In the genomic region with DNA sequence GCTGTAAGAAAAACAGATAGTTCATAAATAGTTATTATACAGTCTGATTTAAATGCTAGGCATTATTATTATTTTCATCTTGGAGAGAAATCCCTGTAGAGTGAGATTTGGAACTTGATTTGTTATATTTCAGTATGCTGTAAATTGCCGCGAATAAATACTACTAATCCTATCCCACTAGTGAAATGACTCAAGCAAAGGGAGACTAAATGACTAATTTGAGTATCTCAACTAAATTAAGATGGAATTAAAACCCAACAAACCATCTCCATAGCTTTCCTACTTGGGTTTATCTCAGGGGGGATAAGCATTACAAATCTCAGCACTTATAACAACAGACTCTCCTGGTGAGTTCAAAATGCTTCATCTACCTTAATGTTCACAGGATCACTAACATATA, we compare ENCODE assay signal across 17 cellular contexts.
DNase-seq lines count a peak whose midpoint lies in the region; ATAC-seq, FAIRE-seq and TF ChIP-seq lines count a peak whose summit lies in the region.
"Had no signal": no experiment of that assay in that cellular context is flagged by ENCODE, and none has a peak within 500 bp of the region (broad histone marks: within the 10 kb centered on the region; RNA-seq: fewer than 3 reads in every experiment).

No MANE protein-coding gene starts in this region.

- H2AFZ ChIP-seq in HepG2 (ENCODE audit: low read length): no peak overlapping the region
- H2AFZ ChIP-seq: GM23248 had no signal

- FAIRE-seq in HepG2 (lab: Jason Lieb, UNC): no peak

- TF ChIP-seq POLR2A in esophagus muscularis mucosa (IDR thresholded peaks at IDR 0.05; ENCODE audit: low read depth) (no peak), HepG2 (IDR thresholded peaks at IDR 0.05; ENCODE audit: insufficient read depth in 1 of 2, low read depth in 2 of 2, low read length in 2 of 2) (no peak)

- H3K27ac ChIP-seq in Panc1 (ENCODE audit: low read length): peak overlapping the region; percentile 10
- no peak overlapping the region for H3K27ac ChIP-seq in esophagus muscularis mucosa (replicated peaks in 1 of 4)
- peak overlapping the region; percentile 7 for H3K27ac ChIP-seq in skeletal muscle tissue (ENCODE audit: low read depth, low read length)
- H3K27ac ChIP-seq in HepG2 (ENCODE audit: extremely low read length, insufficient read depth, low read length): no peak overlapping the region
- H3K27ac ChIP-seq: GM23248, SJCRH30 had no signal

- H3K4me2 ChIP-seq in HepG2 (ENCODE audit: low read depth, low read length): no peak overlapping the region

- intact Hi-C loops in Panc1 (cut with micrococcal nuclease; ENCODE audit: unreplicated experiment): loop anchor here (5.0 kb wide), 1 partner anchor 158 kb away; no protein-coding TSS in a partner anchor
- intact Hi-C loops in esophagus muscularis mucosa (cut with DNase I): no loop called here
- intact Hi-C loops in HepG2 (cut with micrococcal nuclease; ENCODE audit: unreplicated experiment): no loop called here

- H3K4me1 ChIP-seq in Panc1 (ENCODE audit: control insufficient read depth, insufficient read depth, low read length): peaks cover 29% of the 10 kb centered on the region
- no peaks in the 10 kb centered on the region for H3K4me1 ChIP-seq in esophagus muscularis mucosa
- no peaks in the 10 kb centered on the region for H3K4me1 ChIP-seq in skeletal muscle tissue (ENCODE audit: control insufficient read depth in 3 of 3, insufficient read depth in 3 of 3, low read length in 3 of 3)
- H3K4me1 ChIP-seq in HepG2 (ENCODE audit: insufficient read depth, low read length): no peaks in the 10 kb centered on the region
- H3K4me1 ChIP-seq: BE2C, SJCRH30 had no signal

- no peaks in the 10 kb centered on the region for H3K27me3 ChIP-seq in Panc1 (ENCODE audit: control insufficient read depth, insufficient read depth, low read length)
- no peaks in the 10 kb centered on the region for H3K27me3 ChIP-seq in esophagus muscularis mucosa
- no peaks in the 10 kb centered on the region for H3K27me3 ChIP-seq in skeletal muscle tissue (ENCODE audit: control insufficient read depth in 3 of 3, insufficient read depth in 3 of 3, low read length in 3 of 3)
- H3K27me3 ChIP-seq in HepG2 (ENCODE audit: control insufficient read depth in 1 of 2, insufficient read depth in 2 of 2, low read length in 2 of 2): no peaks in the 10 kb centered on the region
- H3K27me3 ChIP-seq: MG63, SJCRH30 had no signal

- ATAC-seq in Panc1: no peak
- no peak for ATAC-seq in HepG2

- TF ChIP-seq RAD21 in HepG2 (CRISPR knock-in tag; IDR thresholded peaks at IDR 0.05): no peak

- CTCF ChIA-PET in Panc1 (lab: Charles Lee): no interaction called here
- CTCF ChIA-PET in HepG2 (lab: Yijun Ruan, JAX; ENCODE audit: low intra/inter-chr PET ratio, low total read pairs): no interaction called here

- H3K9me3 ChIP-seq in Panc1 (ENCODE audit: control insufficient read depth, insufficient read depth, low read depth, low read length) (no peaks in the 10 kb centered on the region), esophagus muscularis mucosa (no peaks in the 10 kb centered on the region), skeletal muscle tissue (ENCODE audit: control insufficient read depth in 3 of 3, low read length in 3 of 3) (no peaks in the 10 kb centered on the region), HepG2 (ENCODE audit: low read length) (no peaks in the 10 kb centered on the region)
- H3K9me3 ChIP-seq: BE2C, MG63, SJCRH30 had no signal

- H4K20me1 ChIP-seq in HepG2 (ENCODE audit: insufficient read depth, low read length): no peaks in the 10 kb centered on the region

- TF ChIP-seq CTCF in GM12865 (IDR thresholded peaks at IDR 0.05; ENCODE audit: insufficient read depth, low read depth, low read length, missing control alignments): no peak
- TF ChIP-seq CTCF in Panc1 (IDR thresholded peaks at IDR 0.05): no peak
- no peak for TF ChIP-seq CTCF in esophagus muscularis mucosa (IDR thresholded peaks at IDR 0.05)
- TF ChIP-seq CTCF in HepG2 (CRISPR knock-in tag; IDR thresholded peaks at IDR 0.05): no peak

- WGBS in esophagus muscularis mucosa: 84% methylated on average over 2 of the region's 2 CpGs
- 98% methylated on average over 2 of the region's 2 CpGs for WGBS in HepG2 (ENCODE audit: low lambda C conversion rate)

- TF ChIP-seq EP300 in esophagus muscularis mucosa (IDR thresholded peaks at IDR 0.05): no peak
- no peak for TF ChIP-seq EP300 in HepG2 (IDR thresholded peaks at IDR 0.05; ENCODE audit: low read depth in 2 of 2, low read length in 2 of 2)
- no peak for TF ChIP-seq EP300 in HepG2 (CRISPR knock-in tag; IDR thresholded peaks at IDR 0.05; ENCODE audit: borderline replicate concordance)

- no TSS peak for BruUV-seq in Panc1 (replicated peaks; lab: Mats Ljungman, UMichigan)
- BruUV-seq in HepG2 (replicated peaks; lab: Mats Ljungman, UMichigan): no TSS peak

- H3K36me3 ChIP-seq in Panc1 (ENCODE audit: control insufficient read depth, insufficient read depth, low read length) (no peaks in the 10 kb centered on the region), esophagus muscularis mucosa (no peaks in the 10 kb centered on the region), skeletal muscle tissue (ENCODE audit: control insufficient read depth in 3 of 3, insufficient read depth in 3 of 3, low read length in 3 of 3) (no peaks in the 10 kb centered on the region), HepG2 (replicated peaks in 1 of 2; ENCODE audit: control insufficient read depth in 1 of 2, insufficient read depth in 2 of 2, low read length in 2 of 2) (no peaks in the 10 kb centered on the region)
- H3K36me3 ChIP-seq: BE2C, MG63, SJCRH30 had no signal

- no peaks in the 10 kb centered on the region for H3K79me2 ChIP-seq in HepG2 (ENCODE audit: insufficient read depth, low read length)

- peak overlapping the region; percentile 43 for H3K4me3 ChIP-seq in GM12865 (ENCODE audit: low read depth, low read length)
- H3K4me3 ChIP-seq in Panc1 (ENCODE audit: low read depth in 2 of 2, low read length in 2 of 2): peak overlapping the region in 1 of 2 experiments; percentile 33; a peak in 1 of 4 replicates
- H3K4me3 ChIP-seq in esophagus muscularis mucosa: peak overlapping the region in 3 of 4 donors; percentile 3 to 54 (median 43)
- peak overlapping the region in 1 of 3 donors; percentile 39 for H3K4me3 ChIP-seq in skeletal muscle tissue (ENCODE audit: low read length in 3 of 3)
- no peak overlapping the region for H3K4me3 ChIP-seq in HepG2 (replicated peaks in 1 of 3; ENCODE audit: insufficient read depth in 1 of 3, low read depth in 2 of 3, low read length in 3 of 3)
- H3K4me3 ChIP-seq: GM23248, MG63, SJCRH30 had no signal

- DNase-seq in GM12865 (ENCODE audit: low read depth) (no peak), Panc1 (ENCODE audit: low read depth, low spot score) (no peak), esophagus muscularis mucosa (ENCODE audit: extremely low spot score) (no peak), kidney glomerular epithelial cell (lab: John Stamatoyannopoulos, UW) (no peak), HepG2 (ENCODE audit: low spot score) (no peak), NCI-H345 (lab: John Stamatoyannopoulos, UW) (no peak), SW480 (ENCODE audit: low spot score) (no peak)
- DNase-seq: BE2C, GM23248, KBM-7, MG63, NCI-H1105, NCI-H187 treated with DMSO at 0.1 percent for 48 hours, NCI-H2171, RPMI8226, SJCRH30 had no signal

- POLR2A ChIA-PET in Panc1 (lab: Charles Lee): no interaction called here
- POLR2A ChIA-PET in HepG2 (lab: Yijun Ruan, JAX): no interaction called here

- in situ Hi-C loops in Panc1 (cut with HindIII; ENCODE audit: low pct_unique_long_range_greater_than_20kb, low sequenced_read_pairs): no loop called here
- in situ Hi-C loops in HepG2 (cut with HindIII; ENCODE audit: extremely low pct_ligation_motif_present, low pct_unique_long_range_greater_than_20kb): no loop called here

- H3K9ac ChIP-seq in skeletal muscle tissue (ENCODE audit: low read depth in 1 of 3, low read length in 3 of 3) (no peak overlapping the region), HepG2 (ENCODE audit: insufficient read depth, low read depth, low read length) (no peak overlapping the region)
- H3K9ac ChIP-seq: GM23248 had no signal

TF ChIP-seq in HepG2, 621 proteins besides CTCF, POLR2A, EP300 and RAD21:
- TF ChIP-seq SRSF1 (optimal IDR thresholded peaks at IDR 0.05; ENCODE audit: low read depth, low read length): no peak
- TF ChIP-seq, protein P1, sequence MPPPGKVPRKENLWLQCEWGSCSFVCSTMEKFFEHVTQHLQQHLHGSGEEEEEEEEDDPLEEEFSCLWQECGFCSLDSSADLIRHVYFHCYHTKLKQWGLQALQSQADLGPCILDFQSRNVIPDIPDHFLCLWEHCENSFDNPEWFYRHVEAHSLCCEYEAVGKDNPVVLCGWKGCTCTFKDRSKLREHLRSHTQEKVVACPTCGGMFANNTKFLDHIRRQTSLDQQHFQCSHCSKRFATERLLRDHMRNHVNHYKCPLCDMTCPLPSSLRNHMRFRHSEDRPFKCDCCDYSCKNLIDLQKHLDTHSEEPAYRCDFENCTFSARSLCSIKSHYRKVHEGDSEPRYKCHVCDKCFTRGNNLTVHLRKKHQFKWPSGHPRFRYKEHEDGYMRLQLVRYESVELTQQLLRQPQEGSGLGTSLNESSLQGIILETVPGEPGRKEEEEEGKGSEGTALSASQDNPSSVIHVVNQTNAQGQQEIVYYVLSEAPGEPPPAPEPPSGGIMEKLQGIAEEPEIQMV (CRISPR knock-in tag; IDR thresholded peaks at IDR 0.05; ENCODE audit: low read depth): no peak
- no peak for TF ChIP-seq MYNN (CRISPR knock-in tag; IDR thresholded peaks at IDR 0.05; ENCODE audit: low read depth)

Comparison
In these comparisons a context has a peak if more than half of its experiments do, and no peak if none do; other contexts are left out.
1. H3K4me3 ChIP-seq: peak in GM12865 (single experiment) and esophagus muscularis mucosa (3 of 4); none in HepG2 (0 of 3).
2. H3K27ac ChIP-seq: peak in Panc1 (single experiment) and skeletal muscle tissue (single experiment); none in esophagus muscularis mucosa (0 of 4) and HepG2 (single experiment).